21 cellular contexts compared by ENCODE assay signal in the genomic region with DNA sequence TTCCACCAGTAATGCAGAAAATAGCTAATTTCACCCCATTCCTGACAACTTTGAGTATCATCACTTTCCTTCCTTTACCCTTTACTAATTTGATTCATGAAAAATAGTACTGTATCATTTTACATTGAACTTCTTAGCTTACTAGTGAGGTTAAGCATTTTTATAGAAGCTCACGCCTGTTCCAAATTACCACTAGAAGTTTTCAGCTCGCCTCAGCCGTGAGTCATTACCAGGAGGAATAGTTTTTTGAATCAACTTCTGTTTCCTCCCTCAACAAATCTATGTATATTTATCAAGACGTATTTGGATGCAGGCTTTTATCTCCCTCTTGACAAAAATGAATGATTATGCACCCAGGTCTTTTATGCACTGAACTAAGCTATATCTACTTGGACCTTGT.
A peak's percentile ranks its signal among the peaks of the same experiment; 100 is the strongest.
DNase-seq lines count a peak whose midpoint lies in the region; ATAC-seq and TF ChIP-seq lines count a peak whose summit lies in the region.
"Had no signal": no experiment of that assay in that cellular context is flagged by ENCODE, and none has a peak within 500 bp of the region (broad histone marks: within the 10 kb centered on the region; RNA-seq: fewer than 3 reads in every experiment).

No MANE protein-coding gene starts in this region.

- no peak overlapping the region for H3K9ac ChIP-seq in mammary epithelial cell (ENCODE audit: insufficient read depth, low read length)

- no peaks in the 10 kb centered on the region for H3K79me2 ChIP-seq in mammary epithelial cell (ENCODE audit: insufficient read depth, low read length)

- no peak overlapping the region for H3K4me2 ChIP-seq in mammary epithelial cell (ENCODE audit: insufficient read depth, low read depth, low read length)

- no peaks in the 10 kb centered on the region for H3K27me3 ChIP-seq in mammary epithelial cell (ENCODE audit: insufficient read depth, low read length)
- H3K27me3 ChIP-seq: heart left ventricle, right atrium auricular region, SJCRH30, suprapubic skin had no signal

- dilution Hi-C loops in mammary epithelial cell (cut with HindIII; ENCODE audit: low sequenced_read_pairs) = no loop called here

- intact Hi-C loops in mammary epithelial cell (cut with micrococcal nuclease) = no loop called here

- H2AFZ ChIP-seq in mammary epithelial cell (ENCODE audit: low read depth, low read length) = no peak overlapping the region

- BruUV-seq in mammary epithelial cell (replicated peaks; lab: Mats Ljungman, UMichigan) = no TSS peak

- no peak overlapping the region for H3K4me3 ChIP-seq in fibroblast of mammary gland (ENCODE audit: control insufficient read depth, low read depth, low read length)
- H3K4me3 ChIP-seq in mammary epithelial cell (replicated peaks in 1 of 3; ENCODE audit: insufficient read depth in 1 of 3, low read depth in 2 of 3, low read length in 3 of 3) = no peak overlapping the region
- H3K4me3 ChIP-seq: heart left ventricle, right atrium auricular region, SJCRH30, suprapubic skin had no signal

- peak; percentile 89 for ATAC-seq in SK-N-SH treated with all-trans-retinoic acid at 6 μM for 48 hours
- ATAC-seq: heart left ventricle had no signal

- no peak for TF ChIP-seq CTCF in fibroblast of mammary gland (conservative IDR thresholded peaks at IDR 0.05; ENCODE audit: control insufficient read depth, insufficient read depth, low read depth, low read length)
- no peak for TF ChIP-seq CTCF in mammary epithelial cell (conservative IDR thresholded peaks at IDR 0.05 in 1 of 2, IDR thresholded peaks at IDR 0.05 in 1 of 2; ENCODE audit: extremely low read depth in 1 of 2, insufficient read depth in 1 of 2, low read depth in 1 of 2, low read length in 2 of 2)

- no peaks in the 10 kb centered on the region for H3K36me3 ChIP-seq in mammary epithelial cell (ENCODE audit: insufficient read depth, low read length)
- H3K36me3 ChIP-seq: heart left ventricle, right atrium auricular region, SJCRH30, suprapubic skin had no signal

- CTCF ChIA-PET in mammary epithelial cell (lab: Charles Lee; ENCODE audit: low non-redundant PET) = no interaction called here

- DNase-seq in A172 (ENCODE audit: low spot score) = peak; percentile 18
- DNase-seq in GM03348 (ENCODE audit: low spot score) = peak; percentile 55
- DNase-seq in fibroblast of mammary gland (ENCODE audit: low read depth) = peak; percentile 76
- no peak for DNase-seq in mammary epithelial cell
- no peak for DNase-seq in NCI-H187 (lab: John Stamatoyannopoulos, UW)
- DNase-seq in T-helper 1 cell = no peak
- no peak for DNase-seq in mucosa of gallbladder (ENCODE audit: low spot score)
- DNase-seq: activated CD4-positive, alpha-beta T cell treated with anti-CD3 and anti-CD28 coated beads, Interleukin-2, amount 10 ng/mL, durations not matched to agents 24 days and 14 days; Calu3; GF-D8; H7; heart left ventricle; islet precursor cell; mesendoderm; NCI-H1694 treated with DMSO at 0.1 percent for 48 hours; NCI-H510A; SJCRH30; T1000 had no signal

- H3K9me3 ChIP-seq in mammary epithelial cell (replicated peaks; ENCODE audit: insufficient read depth, low read length) = no peaks in the 10 kb centered on the region
- H3K9me3 ChIP-seq: heart left ventricle, right atrium auricular region, SJCRH30, suprapubic skin had no signal

- H3K27ac ChIP-seq in mammary epithelial cell (ENCODE audit: insufficient read depth, low read depth, low read length) = no peak overlapping the region
- H3K27ac ChIP-seq: heart left ventricle, right atrium auricular region, SJCRH30, suprapubic skin had no signal

- 89% methylated on average over 4 of the region's 4 CpGs for WGBS in mammary epithelial cell (ENCODE audit: low coverage, missing lambda C conversion rate)

- in situ Hi-C loops in mammary epithelial cell (cut with MboI; ENCODE audit: low sequenced_read_pairs in 2 of 2) = loop anchor here in 1 of 2 donors (10.0 kb wide), 1 partner anchor 200 kb away; no protein-coding TSS in a partner anchor

- H3K4me1 ChIP-seq in mammary epithelial cell (ENCODE audit: insufficient read depth, low read length) = no peaks in the 10 kb centered on the region
- H3K4me1 ChIP-seq: right atrium auricular region, SJCRH30, suprapubic skin had no signal

- no peaks in the 10 kb centered on the region for H4K20me1 ChIP-seq in mammary epithelial cell (ENCODE audit: insufficient read depth, low read length)

TF ChIP-seq in SK-N-SH treated with all-trans-retinoic acid at 6 μM for 48 hours, 23 proteins besides CTCF, POLR2A, EP300 and RAD21:
- TF ChIP-seq ISL1 (CRISPR knock-in tag; IDR thresholded peaks at IDR 0.05) (no peak), OSR1 (CRISPR knock-in tag; IDR thresholded peaks at IDR 0.05) (no peak), TCF4 (CRISPR knock-in tag; IDR thresholded peaks at IDR 0.05; ENCODE audit: borderline replicate concordance) (no peak), TOX (CRISPR knock-in tag; IDR thresholded peaks at IDR 0.05; ENCODE audit: borderline replicate concordance) (no peak), ZNF565 (CRISPR knock-in tag; conservative IDR thresholded peaks at IDR 0.05; ENCODE audit: low read depth) (no peak), ZNF70 (CRISPR knock-in tag; IDR thresholded peaks at IDR 0.05) (no peak), ZFP30 (CRISPR knock-in tag; IDR thresholded peaks at IDR 0.05) (no peak), PPARA (CRISPR knock-in tag; IDR thresholded peaks at IDR 0.05; ENCODE audit: borderline replicate concordance) (no peak), ARNTL (CRISPR knock-in tag; IDR thresholded peaks at IDR 0.05; ENCODE audit: borderline replicate concordance, low read depth) (no peak), CSDC2 (CRISPR knock-in tag; IDR thresholded peaks at IDR 0.05) (no peak), ESRRG (CRISPR knock-in tag; IDR thresholded peaks at IDR 0.05) (no peak), ZNF8 (CRISPR knock-in tag; IDR thresholded peaks at IDR 0.05) (no peak), BACH2 (CRISPR knock-in tag; IDR thresholded peaks at IDR 0.05; ENCODE audit: borderline replicate concordance) (no peak)
- TF ChIP-seq, protein P1, sequence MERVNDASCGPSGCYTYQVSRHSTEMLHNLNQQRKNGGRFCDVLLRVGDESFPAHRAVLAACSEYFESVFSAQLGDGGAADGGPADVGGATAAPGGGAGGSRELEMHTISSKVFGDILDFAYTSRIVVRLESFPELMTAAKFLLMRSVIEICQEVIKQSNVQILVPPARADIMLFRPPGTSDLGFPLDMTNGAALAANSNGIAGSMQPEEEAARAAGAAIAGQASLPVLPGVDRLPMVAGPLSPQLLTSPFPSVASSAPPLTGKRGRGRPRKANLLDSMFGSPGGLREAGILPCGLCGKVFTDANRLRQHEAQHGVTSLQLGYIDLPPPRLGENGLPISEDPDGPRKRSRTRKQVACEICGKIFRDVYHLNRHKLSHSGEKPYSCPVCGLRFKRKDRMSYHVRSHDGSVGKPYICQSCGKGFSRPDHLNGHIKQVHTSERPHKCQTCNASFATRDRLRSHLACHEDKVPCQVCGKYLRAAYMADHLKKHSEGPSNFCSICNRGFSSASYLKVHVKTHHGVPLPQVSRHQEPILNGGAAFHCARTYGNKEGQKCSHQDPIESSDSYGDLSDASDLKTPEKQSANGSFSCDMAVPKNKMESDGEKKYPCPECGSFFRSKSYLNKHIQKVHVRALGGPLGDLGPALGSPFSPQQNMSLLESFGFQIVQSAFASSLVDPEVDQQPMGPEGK (CRISPR knock-in tag; IDR thresholded peaks at IDR 0.05; ENCODE audit: borderline replicate concordance) = no peak
- TF ChIP-seq, protein P2, sequence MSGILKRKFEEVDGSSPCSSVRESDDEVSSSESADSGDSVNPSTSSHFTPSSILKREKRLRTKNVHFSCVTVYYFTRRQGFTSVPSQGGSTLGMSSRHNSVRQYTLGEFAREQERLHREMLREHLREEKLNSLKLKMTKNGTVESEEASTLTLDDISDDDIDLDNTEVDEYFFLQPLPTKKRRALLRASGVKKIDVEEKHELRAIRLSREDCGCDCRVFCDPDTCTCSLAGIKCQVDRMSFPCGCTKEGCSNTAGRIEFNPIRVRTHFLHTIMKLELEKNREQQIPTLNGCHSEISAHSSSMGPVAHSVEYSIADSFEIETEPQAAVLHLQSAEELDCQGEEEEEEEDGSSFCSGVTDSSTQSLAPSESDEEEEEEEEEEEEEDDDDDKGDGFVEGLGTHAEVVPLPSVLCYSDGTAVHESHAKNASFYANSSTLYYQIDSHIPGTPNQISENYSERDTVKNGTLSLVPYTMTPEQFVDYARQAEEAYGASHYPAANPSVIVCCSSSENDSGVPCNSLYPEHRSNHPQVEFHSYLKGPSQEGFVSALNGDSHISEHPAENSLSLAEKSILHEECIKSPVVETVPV (CRISPR knock-in tag; IDR thresholded peaks at IDR 0.05) = no peak

Comparison
In these comparisons a context has a peak if more than half of its experiments do, and no peak if none do; other contexts are left out.
1. DNase-seq: peak in A172 (single experiment), GM03348 (single experiment) and fibroblast of mammary gland (single experiment); none in mammary epithelial cell (single experiment), NCI-H187 (0 of 2), T-helper 1 cell (0 of 5) and mucosa of gallbladder (single experiment).